In genomic region chr16:1448536-1449116, GRCh38 we compare ENCODE assay signal across 41 cellular contexts. TPM values are rescaled to one million over a fixed set of nuclear protein-coding genes. Genes with fewer than 3 reads are reported as not detected.
"Had no signal": no experiment of that assay in that cellular context is flagged by ENCODE, and none has a peak within 500 bp of the region (broad histone marks: within the 10 kb centered on the region; RNA-seq: fewer than 3 reads in every experiment).

No MANE protein-coding gene starts in this region.

- ATAC-seq: activated naive CD4-positive, alpha-beta T cell treated with anti-CD3 and anti-CD28 coated beads, Interleukin-2, amount 50 U/mL, for 72 hours; activated naive CD8-positive, alpha-beta T cell treated with anti-CD3 and anti-CD28 coated beads, Interleukin-2, amount 50 U/mL, for 24 hours; activated T-cell treated with anti-CD3 and anti-CD28 coated beads, Interleukin-2, amount 50 U/mL, for 4 hours; activated T-cell treated with anti-CD3 and anti-CD28 coated beads, Interleukin-2, amount 50 U/mL, for 72 hours; activated T-helper 17 cell treated with anti-CD3 and anti-CD28 coated beads, Interleukin-2, amount 50 U/mL, for 72 hours; body of pancreas had no signal

- H3K9me3 ChIP-seq: adrenal gland, ascending aorta, body of pancreas, breast epithelium had no signal

- H3K4me1 ChIP-seq: adrenal gland, ascending aorta, body of pancreas, breast epithelium had no signal

- H3K36me3 ChIP-seq: cardiac muscle cell had no signal

- H3K27ac Mint-ChIP-seq: activated naive CD4-positive, alpha-beta T cell treated with anti-CD3 and anti-CD28 coated beads for 36 hours; activated naive CD4-positive, alpha-beta T cell treated with anti-CD3 and anti-CD28 coated beads, Interleukin-2, amount 10 ng/mL, durations not matched to agents 7 days and 5 days; activated naive CD8-positive, alpha-beta T cell; activated naive CD8-positive, alpha-beta T cell treated with anti-CD3 and anti-CD28 coated beads for 36 hours; activated naive CD8-positive, alpha-beta T cell treated with anti-CD3 and anti-CD28 coated beads, Interleukin-2, amount 10 ng/mL, durations not matched to agents 7 days and 5 days; activated naive CD8-positive, alpha-beta T cell treated with anti-CD3 and anti-CD28 coated beads, Interleukin-2, amount 50 U/mL, for 24 hours; activated T-cell treated with anti-CD3 and anti-CD28 coated beads, Interleukin-2, amount 50 U/mL, for 24 hours; activated T-cell treated with anti-CD3 and anti-CD28 coated beads, Interleukin-2, amount 50 U/mL, for 72 hours; activated T-helper 1 cell treated with anti-CD3 and anti-CD28 coated beads, Interleukin-12 subunit alpha, Interleukin-12 subunit beta, Interleukin-2, Interleukin-4 antibody, amounts not matched to agents 30 ng/mL and 10 ng/mL and 1 ng/mL, durations not matched to agents 14 hours and 24 hours and 36 hours; activated T-helper 17 cell treated with anti-CD3 and anti-CD28 coated beads, Interleukin-2, amount 50 U/mL, for 72 hours; activated T-helper 2 cell treated with anti-CD3 and anti-CD28 coated beads, Interferon-gamma antibody, Interleukin-2, Interleukin-4, amounts not matched to agents 10 μg/mL and 5 μg/mL and 100 μg/mL, durations not matched to agents 14 hours and 24 hours and 36 hours; brain had no signal

- H3K27ac ChIP-seq: adrenal gland, ascending aorta, body of pancreas, brain microvascular endothelial cell, breast epithelium, cardiac muscle cell had no signal

- H3K27me3 ChIP-seq: adrenal gland, ascending aorta, body of pancreas, brain microvascular endothelial cell, breast epithelium, cardiac muscle cell had no signal

- DNase-seq: activated effector memory CD4-positive, alpha-beta T cell treated with anti-CD3 and anti-CD28 coated beads, Interleukin-2, amount 50 U/mL, for 16 hours; activated effector memory CD4-positive, alpha-beta T cell treated with Interleukin-2 at 50 U/mL for 16 hours; activated gamma-delta T cell; activated gamma-delta T cell treated with Interleukin-2 at 50 U/mL for 16 hours; activated naive CD4-positive, alpha-beta T cell treated with anti-CD3 and anti-CD28 coated beads for 36 hours; activated naive CD4-positive, alpha-beta T cell treated with anti-CD3 and anti-CD28 coated beads, Interleukin-2, amount 10 ng/mL, durations not matched to agents 7 days and 5 days; activated naive CD4-positive, alpha-beta T cell treated with anti-CD3 and anti-CD28 coated beads, Interleukin-2, amount 50 U/mL, for 16 hours; activated naive CD4-positive, alpha-beta T cell treated with Interleukin-2 at 50 U/mL for 16 hours; activated naive CD8-positive, alpha-beta T cell treated with anti-CD3 and anti-CD28 coated beads for 36 hours; activated naive CD8-positive, alpha-beta T cell treated with anti-CD3 and anti-CD28 coated beads, Interleukin-2, amount 10 ng/mL, durations not matched to agents 7 days and 5 days; activated naive CD8-positive, alpha-beta T cell treated with anti-CD3 and anti-CD28 coated beads, Interleukin-2, amount 50 U/mL, for 24 hours; activated T-cell treated with anti-CD3 and anti-CD28 coated beads, Interleukin-2, amount 50 U/mL, for 1 hour; activated T-cell treated with anti-CD3 and anti-CD28 coated beads, Interleukin-2, amount 50 U/mL, for 24 hours; activated T-cell treated with anti-CD3 and anti-CD28 coated beads, Interleukin-2, amount 50 U/mL, for 4 hours; activated T-cell treated with anti-CD3 and anti-CD28 coated beads, Interleukin-2, amount 50 U/mL, for 48 hours; activated T-cell treated with anti-CD3 and anti-CD28 coated beads, Interleukin-2, amount 50 U/mL, for 72 hours; adrenal gland; amniotic stem cell; amygdala; anterior cingulate cortex; aorta; body of pancreas; brain microvascular endothelial cell; central memory CD4-positive, alpha-beta T cell; cerebellar nuclear complex had no signal

- H3K4me1 Mint-ChIP-seq: activated naive CD8-positive, alpha-beta T cell treated with anti-CD3 and anti-CD28 coated beads for 36 hours; activated naive CD8-positive, alpha-beta T cell treated with anti-CD3 and anti-CD28 coated beads, Interleukin-2, amount 50 U/mL, for 24 hours; activated T-helper 17 cell treated with anti-CD3 and anti-CD28 coated beads, Interleukin-2, amount 50 U/mL, for 72 hours; brain; central memory CD8-positive, alpha-beta T cell had no signal

- H3K27me3 Mint-ChIP-seq: activated naive CD4-positive, alpha-beta T cell treated with anti-CD3 and anti-CD28 coated beads, Interleukin-2, amount 10 ng/mL, durations not matched to agents 7 days and 5 days; activated naive CD8-positive, alpha-beta T cell; activated naive CD8-positive, alpha-beta T cell treated with anti-CD3 and anti-CD28 coated beads for 36 hours; activated naive CD8-positive, alpha-beta T cell treated with anti-CD3 and anti-CD28 coated beads, Interleukin-2, amount 10 ng/mL, durations not matched to agents 7 days and 5 days; activated naive CD8-positive, alpha-beta T cell treated with anti-CD3 and anti-CD28 coated beads, Interleukin-2, amount 50 U/mL, for 24 hours; activated T-cell treated with anti-CD3 and anti-CD28 coated beads, Interleukin-2, amount 50 U/mL, for 24 hours; activated T-helper 17 cell treated with anti-CD3 and anti-CD28 coated beads, Interleukin-2, amount 50 U/mL, for 72 hours; brain; central memory CD8-positive, alpha-beta T cell had no signal

- H3K36me3 Mint-ChIP-seq: activated naive CD4-positive, alpha-beta T cell treated with anti-CD3 and anti-CD28 coated beads, Interleukin-2, amount 50 U/mL, for 72 hours; activated naive CD8-positive, alpha-beta T cell treated with anti-CD3 and anti-CD28 coated beads, Interleukin-2, amount 10 ng/mL, durations not matched to agents 7 days and 5 days had no signal

- H3K4me3 ChIP-seq: adrenal gland, ascending aorta, body of pancreas, breast epithelium, cardiac muscle cell had no signal

- FAIRE-seq: astrocyte, bronchial epithelial cell, colon had no signal

- H3K4me3 Mint-ChIP-seq: activated naive CD4-positive, alpha-beta T cell treated with anti-CD3 and anti-CD28 coated beads for 36 hours; activated naive CD4-positive, alpha-beta T cell treated with anti-CD3 and anti-CD28 coated beads, Interleukin-2, amount 10 ng/mL, durations not matched to agents 7 days and 5 days; activated naive CD8-positive, alpha-beta T cell; activated naive CD8-positive, alpha-beta T cell treated with anti-CD3 and anti-CD28 coated beads for 36 hours; activated naive CD8-positive, alpha-beta T cell treated with anti-CD3 and anti-CD28 coated beads, Interleukin-2, amount 10 ng/mL, durations not matched to agents 7 days and 5 days; activated naive CD8-positive, alpha-beta T cell treated with anti-CD3 and anti-CD28 coated beads, Interleukin-2, amount 50 U/mL, for 24 hours; activated T-cell treated with anti-CD3 and anti-CD28 coated beads, Interleukin-2, amount 50 U/mL, for 24 hours; activated T-cell treated with anti-CD3 and anti-CD28 coated beads, Interleukin-2, amount 50 U/mL, for 4 hours; activated T-cell treated with anti-CD3 and anti-CD28 coated beads, Interleukin-2, amount 50 U/mL, for 72 hours; activated T-helper 1 cell treated with anti-CD3 and anti-CD28 coated beads, Interleukin-12 subunit alpha, Interleukin-12 subunit beta, Interleukin-2, Interleukin-4 antibody, amounts not matched to agents 30 ng/mL and 10 ng/mL and 1 ng/mL, durations not matched to agents 14 hours and 24 hours and 36 hours; activated T-helper 17 cell treated with anti-CD3 and anti-CD28 coated beads, Interleukin-2, amount 50 U/mL, for 72 hours; brain; central memory CD8-positive, alpha-beta T cell had no signal

- H3K9me3 Mint-ChIP-seq: activated naive CD4-positive, alpha-beta T cell treated with anti-CD3 and anti-CD28 coated beads for 36 hours; activated naive CD4-positive, alpha-beta T cell treated with anti-CD3 and anti-CD28 coated beads, Interleukin-2, amount 10 ng/mL, durations not matched to agents 7 days and 5 days; activated naive CD4-positive, alpha-beta T cell treated with anti-CD3 and anti-CD28 coated beads, Interleukin-2, amount 50 U/mL, for 72 hours; activated naive CD8-positive, alpha-beta T cell treated with anti-CD3 and anti-CD28 coated beads for 36 hours; activated naive CD8-positive, alpha-beta T cell treated with anti-CD3 and anti-CD28 coated beads, Interleukin-2, amount 10 ng/mL, durations not matched to agents 7 days and 5 days; activated naive CD8-positive, alpha-beta T cell treated with anti-CD3 and anti-CD28 coated beads, Interleukin-2, amount 50 U/mL, for 24 hours; activated T-cell treated with anti-CD3 and anti-CD28 coated beads, Interleukin-2, amount 50 U/mL, for 24 hours; activated T-cell treated with anti-CD3 and anti-CD28 coated beads, Interleukin-2, amount 50 U/mL, for 4 hours; activated T-cell treated with anti-CD3 and anti-CD28 coated beads, Interleukin-2, amount 50 U/mL, for 72 hours; activated T-helper 1 cell treated with anti-CD3 and anti-CD28 coated beads, Interleukin-12 subunit alpha, Interleukin-12 subunit beta, Interleukin-2, Interleukin-4 antibody, amounts not matched to agents 30 ng/mL and 10 ng/mL and 1 ng/mL, durations not matched to agents 14 hours and 24 hours and 36 hours; activated T-helper 17 cell treated with anti-CD3 and anti-CD28 coated beads, Interleukin-2, amount 50 U/mL, for 72 hours; activated T-helper 2 cell treated with anti-CD3 and anti-CD28 coated beads, Interferon-gamma antibody, Interleukin-2, Interleukin-4, amounts not matched to agents 10 μg/mL and 5 μg/mL and 100 μg/mL, durations not matched to agents 14 hours and 24 hours and 36 hours; brain; central memory CD8-positive, alpha-beta T cell had no signal

RNA-seq across cellular contexts. Expression of gene CCDC154, which starts 4.3 kb away (rescaled TPM):
- total RNA-seq: ascending aorta had no signal

RNA-seq across cellular contexts. Expression of gene PERCC1, which starts 17.7 kb away (rescaled TPM):
- total RNA-seq: activated T-helper 1 cell treated with anti-CD3 and anti-CD28 coated beads, Interleukin-12 subunit alpha, Interleukin-12 subunit beta, Interleukin-2, Interleukin-4 antibody, amounts not matched to agents 30 ng/mL and 10 ng/mL and 1 ng/mL, durations not matched to agents 14 hours and 24 hours and 36 hours; activated T-helper 17 cell treated with anti-CD3 and anti-CD28 coated beads, Interleukin-2, amount 50 U/mL, for 72 hours; activated T-helper 2 cell treated with anti-CD3 and anti-CD28 coated beads, Interferon-gamma antibody, Interleukin-2, Interleukin-4, amounts not matched to agents 10 μg/mL and 5 μg/mL and 100 μg/mL, durations not matched to agents 14 hours and 24 hours and 36 hours; aorta; ascending aorta; astrocyte; body of pancreas; breast epithelium; bronchial epithelial cell; cardiac septum; cerebellum; chondrocyte had no signal
- polyA plus RNA-seq: adrenal gland, aorta, cardiac muscle cell had no signal
